ENCODE assay signal across 8 cellular contexts in the genomic region with DNA sequence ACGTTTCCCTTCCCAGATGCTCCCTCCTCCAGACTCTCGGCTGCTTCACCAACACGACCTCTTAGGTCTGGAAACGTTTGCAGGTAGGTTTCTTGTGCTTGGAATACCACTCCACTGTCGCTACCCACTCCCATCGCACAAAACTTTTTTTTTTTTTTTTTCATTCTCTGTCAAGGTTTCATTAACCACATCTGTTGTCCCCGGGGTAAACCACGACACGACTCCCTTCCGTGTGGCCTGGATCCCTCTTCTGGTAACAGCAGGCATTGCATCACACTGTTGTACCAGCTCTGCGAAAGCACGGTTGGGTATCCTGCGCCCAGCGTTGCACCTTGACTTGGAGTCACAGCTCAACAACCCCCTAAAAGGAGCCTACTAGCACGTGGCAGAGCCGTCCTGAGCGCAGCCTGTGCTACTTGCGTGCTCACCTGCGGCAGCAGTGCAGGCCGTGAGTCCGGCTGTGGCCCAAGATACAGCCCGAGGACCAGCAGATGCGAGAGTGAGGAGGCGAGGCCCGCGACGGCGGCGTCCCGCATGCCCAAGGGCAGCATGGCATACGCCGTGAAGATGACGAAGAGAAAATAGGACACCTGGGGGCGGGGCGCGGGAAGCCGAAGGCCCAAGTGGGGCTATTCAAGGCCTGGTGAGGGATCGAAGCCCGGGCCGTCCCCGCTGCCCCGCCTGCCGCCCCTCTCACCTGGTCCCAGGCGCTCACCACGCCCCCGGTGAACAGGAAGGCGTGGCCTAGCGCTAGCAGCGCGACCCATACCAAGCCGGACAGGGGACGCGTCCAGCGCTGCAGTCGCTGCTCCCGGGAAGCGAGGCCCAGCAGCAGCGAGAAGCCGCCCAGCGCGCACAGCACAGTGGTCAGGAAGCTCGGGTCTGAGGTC. TPM values are rescaled to one million over a fixed set of nuclear protein-coding genes. Genes with fewer than 3 reads are reported as not detected.
DNase-seq lines count a peak whose midpoint lies in the region; ATAC-seq lines count a peak whose summit lies in the region.

No MANE protein-coding gene starts in this region.

- H3K4me1 ChIP-seq in neuron (ENCODE audit: insufficient read depth, low read length): peaks cover 6% of the 10 kb centered on the region

- peak overlapping the region; percentile 7 for H2AFZ ChIP-seq in neuron (ENCODE audit: low read depth, low read length)

- H3K36me3 ChIP-seq in neuron (ENCODE audit: insufficient read depth, low read length): no peaks in the 10 kb centered on the region

- no peak overlapping the region for H3K27ac ChIP-seq in substantia nigra (ENCODE audit: low read depth, low read length, poor library complexity, severe bottlenecking)

- DNase-seq in DMS 273 (lab: John Stamatoyannopoulos, UW; ENCODE audit: unreplicated experiment) (peak; percentile 87), HT-29 (ENCODE audit: low spot score) (peak; percentile 71), OCI-M1 (lab: John Stamatoyannopoulos, UW) (peak; percentile 70), activated T-helper 1 cell treated with Interleukin-2 at 50 U/mL for 16 hours (ENCODE audit: low read depth) (peak; percentile 72), fibroblast of peridontal ligament (ENCODE audit: extremely low read depth) (peak; percentile 57), substantia nigra (lab: John Stamatoyannopoulos, UW) (peak in 30 of 49 donors; percentile 11 to 68 (median 33))

- H3K4me3 ChIP-seq in neuron (ENCODE audit: low read length): no peak overlapping the region

- no peaks in the 10 kb centered on the region for H3K9me3 ChIP-seq in neuron (ENCODE audit: low read length)

- ATAC-seq in GM21367 (IDR thresholded peaks at IDR 0.05; ENCODE audit: unreplicated experiment): peak; percentile 58

- H3K27me3 ChIP-seq in neuron (ENCODE audit: insufficient read depth, low read length): peaks cover 77% of the 10 kb centered on the region

RNA-seq across cellular contexts. Expression of gene ADCY4, which starts 2.5 kb away (rescaled TPM):
- total RNA-seq in HT-29 (2014; rRNA removed; shearing (Covaris generic)): 1.6 and 2.9 TPM in 2 replicates

RNA-seq across cellular contexts. Expression of gene RIPK3, which starts 7.5 kb away (rescaled TPM):
- 20.7 and 24.9 TPM in 2 replicates for total RNA-seq in HT-29 (2014; rRNA removed; shearing (Covaris generic))

RNA-seq across cellular contexts. Expression of gene LTB4R, which starts 21.0 kb away (rescaled TPM):
- 9.8 and 10.6 TPM in 2 replicates for total RNA-seq in HT-29 (2014; rRNA removed; shearing (Covaris generic))

RNA-seq across cellular contexts. Expression of gene LTB4R2, which starts 22.4 kb away (rescaled TPM):
- total RNA-seq in HT-29 (2014; rRNA removed; shearing (Covaris generic)): 13.3 and 16.5 TPM in 2 replicates

RNA-seq across cellular contexts. Expression of gene CIDEB, which starts 24.6 kb away (rescaled TPM):
- total RNA-seq in HT-29 (2014; rRNA removed; shearing (Covaris generic)): 0.31 and 2.3 TPM in 2 replicates

Comparison
In these comparisons a context has a peak if more than half of its experiments do, and no peak if none do; other contexts are left out.
1. DNase-seq: peak in every context shown above with its lines; median percentile 87 in DMS 273; 72 in activated T-helper 1 cell treated with Interleukin-2 at 50 U/mL for 16 hours; 71 in HT-29; 70 in OCI-M1; 57 in fibroblast of peridontal ligament; 33 in substantia nigra.